23 cellular contexts compared by ENCODE assay signal in the genomic region with DNA sequence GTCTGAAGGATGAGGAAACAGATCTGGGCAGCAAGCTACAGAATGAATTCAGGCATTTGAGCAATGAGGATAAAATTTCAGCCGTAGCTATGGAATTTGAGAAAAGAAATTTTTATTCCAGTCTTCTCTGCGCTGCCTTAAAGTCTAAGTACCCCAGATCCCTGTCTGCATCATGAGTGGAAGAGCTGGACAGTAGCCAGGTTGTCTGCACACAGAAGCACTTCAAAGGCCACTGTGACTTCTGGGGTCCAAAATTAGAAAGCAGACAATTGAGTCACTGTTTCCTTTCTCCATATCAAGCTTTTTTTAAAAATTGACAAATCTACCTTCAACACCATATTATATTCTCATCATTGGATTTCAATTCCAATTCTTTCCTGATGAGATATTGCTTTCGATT.
DNase-seq lines count a peak whose midpoint lies in the region; ATAC-seq and TF ChIP-seq lines count a peak whose summit lies in the region.
"Had no signal": no experiment of that assay in that cellular context is flagged by ENCODE, and none has a peak within 500 bp of the region (broad histone marks: within the 10 kb centered on the region; RNA-seq: fewer than 3 reads in every experiment).

No MANE protein-coding gene starts in this region.

- H3K4me3 ChIP-seq in heart left ventricle (no peak overlapping the region), OCI-LY1 (ENCODE audit: low read depth, low read length, poor library complexity, severe bottlenecking) (no peak overlapping the region), mesendoderm (ENCODE audit: low read length) (no peak overlapping the region), H7 (ENCODE audit: insufficient read depth, low read depth, low read length) (no peak overlapping the region)
- no peak overlapping the region for H3K4me3 ChIP-seq in effector memory CD4-positive, alpha-beta T cell (ENCODE audit: insufficient read depth, low read depth, low read length, poor library complexity, severe bottlenecking)
- H3K4me3 ChIP-seq: BLaER1 treated with 17β-estradiol and CSF1 and Interleukin-3, amounts not matched to agents 10 nM and 100 nM had no signal

- H3K36me3 ChIP-seq in heart left ventricle (no peaks in the 10 kb centered on the region), OCI-LY1 (ENCODE audit: insufficient read depth, low read length) (no peaks in the 10 kb centered on the region), mesendoderm (ENCODE audit: control insufficient read depth, insufficient read depth, low read length) (no peaks in the 10 kb centered on the region), H7 (replicated peaks; ENCODE audit: control insufficient read depth, insufficient read depth, low read length) (no peaks in the 10 kb centered on the region)
- H3K36me3 ChIP-seq in effector memory CD4-positive, alpha-beta T cell (ENCODE audit: control insufficient read depth, insufficient read depth, low read length): no peaks in the 10 kb centered on the region
- H3K36me3 ChIP-seq: BLaER1 treated with 17β-estradiol and CSF1 and Interleukin-3, amounts not matched to agents 10 nM and 100 nM had no signal

- H2BK15ac ChIP-seq in mesendoderm (replicated peaks; ENCODE audit: low read depth): peak overlapping the region; percentile 88

- no peaks in the 10 kb centered on the region for H3K9me3 ChIP-seq in heart left ventricle
- no peaks in the 10 kb centered on the region for H3K9me3 ChIP-seq in OCI-LY1 (ENCODE audit: low read length)
- H3K9me3 ChIP-seq in effector memory CD4-positive, alpha-beta T cell (ENCODE audit: control insufficient read depth, low read length): no peaks in the 10 kb centered on the region
- H3K9me3 ChIP-seq: BLaER1 treated with 17β-estradiol and CSF1 and Interleukin-3, amounts not matched to agents 10 nM and 100 nM; Caco-2 had no signal

- no peak overlapping the region for H3K23ac ChIP-seq in mesendoderm (ENCODE audit: low read length)

- no peak overlapping the region for H2AFZ ChIP-seq in OCI-LY1 (ENCODE audit: low read length)

- ATAC-seq in heart left ventricle (peak in 1 of 4 donors; percentile 59), left cardiac atrium (no peak)
- ATAC-seq: HCT116, SK-N-SH treated with all-trans-retinoic acid at 6 μM for 48 hours had no signal

- H3K79me2 ChIP-seq in OCI-LY1 (ENCODE audit: insufficient read depth, low read length) (no peaks in the 10 kb centered on the region), mesendoderm (ENCODE audit: control insufficient read depth, insufficient read depth, low read length) (no peaks in the 10 kb centered on the region)

- DNase-seq in heart left ventricle (peak in 3 of 5 donors; percentile 13 to 27 (median 22)), left cardiac atrium (no peak), NCI-H1092 treated with DMSO at 0.1 percent for 48 hours (lab: John Stamatoyannopoulos, UW) (peak; percentile 39), mesendoderm (no peak), H7 (no peak)
- no peak for DNase-seq in effector memory CD4-positive, alpha-beta T cell
- DNase-seq: ACHN; Caco-2; CD4-positive, alpha-beta memory T cell; DMS 273 treated with DMSO at 0.1 percent for 48 hours; EL; GF-D8; GOT3; KG1; NCI-H1105; NCI-H1694; NCI-H82; SIG-M5 had no signal

- H3K4me2 ChIP-seq in OCI-LY1 (ENCODE audit: low read length) (peak overlapping the region; percentile 7; the same call in 1 of the 2 replicates), mesendoderm (ENCODE audit: low read length) (no peak overlapping the region)
- H3K4me2 ChIP-seq: BLaER1 treated with 17β-estradiol and CSF1 and Interleukin-3, amounts not matched to agents 10 nM and 100 nM had no signal

- no peak overlapping the region for H2BK5ac ChIP-seq in mesendoderm (ENCODE audit: low read length)

- H3K27ac ChIP-seq in heart left ventricle (no peak overlapping the region), OCI-LY1 (ENCODE audit: low read depth, low read length, poor library complexity, severe bottlenecking) (no peak overlapping the region), mesendoderm (ENCODE audit: low read depth, low read length) (no peak overlapping the region)
- no peak overlapping the region for H3K27ac ChIP-seq in effector memory CD4-positive, alpha-beta T cell (ENCODE audit: insufficient read depth, low read length, poor library complexity, severe bottlenecking)
- H3K27ac ChIP-seq: BLaER1 treated with 17β-estradiol and CSF1 and Interleukin-3, amounts not matched to agents 10 nM and 100 nM; RWPE1 had no signal

- H4K8ac ChIP-seq in mesendoderm (ENCODE audit: low read depth, low read length): no peak overlapping the region

- intact Hi-C loops in heart left ventricle (cut with DNase I): no loop called here
- intact Hi-C loops in left cardiac atrium (cut with DNase I): no loop called here

- H3K9ac ChIP-seq in OCI-LY1 (ENCODE audit: low read length) (no peak overlapping the region), mesendoderm (ENCODE audit: low read length) (no peak overlapping the region)
- H3K9ac ChIP-seq: BLaER1 treated with 17β-estradiol and CSF1 and Interleukin-3, amounts not matched to agents 10 nM and 100 nM had no signal

- H4K20me1 ChIP-seq in OCI-LY1 (ENCODE audit: insufficient read depth, low read length): no peaks in the 10 kb centered on the region
- H4K20me1 ChIP-seq: BLaER1 treated with 17β-estradiol and CSF1 and Interleukin-3, amounts not matched to agents 10 nM and 100 nM had no signal

- H3K27me3 ChIP-seq in heart left ventricle: no peaks in the 10 kb centered on the region
- H3K27me3 ChIP-seq in OCI-LY1 (ENCODE audit: insufficient read depth, low read length): no peaks in the 10 kb centered on the region
- no peaks in the 10 kb centered on the region for H3K27me3 ChIP-seq in mesendoderm (ENCODE audit: insufficient read depth, low read length, poor library complexity)
- H3K27me3 ChIP-seq in effector memory CD4-positive, alpha-beta T cell (replicated peaks; ENCODE audit: control insufficient read depth, insufficient read depth, low read length, poor library complexity, severe bottlenecking): no peaks in the 10 kb centered on the region
- no peaks in the 10 kb centered on the region for H3K27me3 ChIP-seq in H7 (ENCODE audit: control insufficient read depth, insufficient read depth, low read length)
- H3K27me3 ChIP-seq: BLaER1 treated with 17β-estradiol and CSF1 and Interleukin-3, amounts not matched to agents 10 nM and 100 nM had no signal

- peaks cover 0 to 3% (median 0%) of the 10 kb centered on the region in 12 donors for H3K4me1 ChIP-seq in heart left ventricle
- H3K4me1 ChIP-seq in OCI-LY1 (ENCODE audit: insufficient read depth, low read length, severe bottlenecking): peaks cover 11% of the 10 kb centered on the region
- H3K4me1 ChIP-seq in mesendoderm (ENCODE audit: control insufficient read depth, low read depth, low read length): no peaks in the 10 kb centered on the region
- no peaks in the 10 kb centered on the region for H3K4me1 ChIP-seq in effector memory CD4-positive, alpha-beta T cell (ENCODE audit: control insufficient read depth, insufficient read depth, low read length, poor library complexity, severe bottlenecking)
- H3K4me1 ChIP-seq: Caco-2 had no signal

- H3K18ac ChIP-seq in mesendoderm (ENCODE audit: low read length): peak overlapping the region; percentile 28

- no peaks in the 10 kb centered on the region for H3F3A ChIP-seq in OCI-LY1 (ENCODE audit: insufficient read depth, low read length)

- no peak overlapping the region for H3K56ac ChIP-seq in mesendoderm (ENCODE audit: low read length)

- no peaks in the 10 kb centered on the region for H3K79me1 ChIP-seq in mesendoderm (ENCODE audit: low read length)

- H2AK5ac ChIP-seq in mesendoderm (ENCODE audit: low read length): no peak overlapping the region

- H2BK120ac ChIP-seq in mesendoderm (ENCODE audit: low read depth, low read length): no peak overlapping the region

- no peaks in the 10 kb centered on the region for H3K9me2 ChIP-seq in OCI-LY1 (ENCODE audit: low read depth, low read length)

- no peak overlapping the region for H3K4ac ChIP-seq in mesendoderm (ENCODE audit: low read depth, low read length)

- TF ChIP-seq POLR2A in heart left ventricle (IDR thresholded peaks at IDR 0.05): no peak

- WGBS in heart left ventricle, 4 donors: 42 to 47% (median 45%) methylated on average over 3 of the region's 3 CpGs
- WGBS in mesendoderm (ENCODE audit: extremely low coverage, insufficient coverage, low lambda C conversion rate): 100% methylated on average over 1 of the region's 3 CpGs

- no peak overlapping the region for H4K5ac ChIP-seq in mesendoderm (ENCODE audit: low read length)

- no peak for TF ChIP-seq CTCF in heart left ventricle (IDR thresholded peaks at IDR 0.05)
- no peak for TF ChIP-seq CTCF in OCI-LY1 (IDR thresholded peaks at IDR 0.05; ENCODE audit: low read length)

Comparison
In these comparisons a context has a peak if more than half of its experiments do, and no peak if none do; other contexts are left out.
1. DNase-seq: peak in heart left ventricle (3 of 5) and NCI-H1092 treated with DMSO at 0.1 percent for 48 hours (single experiment); none in left cardiac atrium (single experiment), mesendoderm (single experiment), effector memory CD4-positive, alpha-beta T cell (0 of 3) and H7 (single experiment).